1 cellular context compared by ENCODE assay signal in the genomic region with DNA sequence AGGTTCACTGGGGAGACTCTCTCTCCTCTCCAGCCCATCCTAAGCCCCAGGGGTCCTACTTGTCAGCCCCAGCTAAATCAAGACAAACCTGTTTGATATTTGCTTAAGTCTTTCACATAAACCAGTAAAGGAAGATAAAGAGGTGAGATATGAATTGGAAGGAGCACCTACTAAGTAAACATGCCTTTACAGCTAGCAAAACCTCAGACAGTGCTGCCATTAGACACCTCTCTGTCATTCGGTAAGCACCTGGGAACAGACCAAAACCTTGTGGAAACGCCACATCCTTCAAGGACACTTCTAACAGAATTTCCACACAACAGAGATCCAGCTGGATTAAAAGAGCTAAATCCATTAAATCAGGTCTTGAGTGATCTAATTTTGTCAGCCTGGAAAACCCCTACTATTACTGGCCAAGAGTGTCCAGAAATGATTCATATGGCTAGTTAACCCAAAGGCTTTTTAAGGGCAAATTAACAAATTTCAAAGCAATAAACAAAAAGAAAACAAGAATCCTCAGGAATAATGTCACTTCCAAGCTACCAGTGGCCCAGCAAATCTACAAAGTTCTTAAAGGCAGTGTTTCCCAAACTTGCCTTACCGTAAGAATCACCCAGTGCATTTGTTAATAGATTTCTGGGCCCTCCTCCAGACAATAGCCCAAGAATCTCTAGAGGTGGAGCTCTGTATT.
TF ChIP-seq lines count a peak whose summit lies in the region.

No MANE protein-coding gene starts in this region.

TF ChIP-seq in HepG2, 621 proteins besides CTCF, POLR2A, EP300 and RAD21:
- TF ChIP-seq TRIM24 (CRISPR knock-in tag; IDR thresholded peaks at IDR 0.05): no peak
- no peak for TF ChIP-seq ZNF468 (CRISPR knock-in tag; IDR thresholded peaks at IDR 0.05)
- TF ChIP-seq ZNF549 (CRISPR knock-in tag; IDR thresholded peaks at IDR 0.05): no peak
- TF ChIP-seq CAMTA2 (CRISPR knock-in tag; IDR thresholded peaks at IDR 0.05; ENCODE audit: borderline replicate concordance): no peak
- TF ChIP-seq ISX (CRISPR knock-in tag; conservative IDR thresholded peaks at IDR 0.05): no peak
- no peak for TF ChIP-seq POLR2AphosphoS2 (IDR thresholded peaks at IDR 0.05; ENCODE audit: low read depth, low read length)
- TF ChIP-seq ZNF503 (CRISPR knock-in tag; IDR thresholded peaks at IDR 0.05): no peak
- TF ChIP-seq, protein P1, sequence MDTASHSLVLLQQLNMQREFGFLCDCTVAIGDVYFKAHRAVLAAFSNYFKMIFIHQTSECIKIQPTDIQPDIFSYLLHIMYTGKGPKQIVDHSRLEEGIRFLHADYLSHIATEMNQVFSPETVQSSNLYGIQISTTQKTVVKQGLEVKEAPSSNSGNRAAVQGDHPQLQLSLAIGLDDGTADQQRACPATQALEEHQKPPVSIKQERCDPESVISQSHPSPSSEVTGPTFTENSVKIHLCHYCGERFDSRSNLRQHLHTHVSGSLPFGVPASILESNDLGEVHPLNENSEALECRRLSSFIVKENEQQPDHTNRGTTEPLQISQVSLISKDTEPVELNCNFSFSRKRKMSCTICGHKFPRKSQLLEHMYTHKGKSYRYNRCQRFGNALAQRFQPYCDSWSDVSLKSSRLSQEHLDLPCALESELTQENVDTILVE (CRISPR knock-in tag; IDR thresholded peaks at IDR 0.05): no peak
- TF ChIP-seq MED8 (CRISPR knock-in tag; IDR thresholded peaks at IDR 0.05; ENCODE audit: insufficient replicate concordance): no peak
